8 cellular contexts compared by ENCODE assay signal in the genomic region with DNA sequence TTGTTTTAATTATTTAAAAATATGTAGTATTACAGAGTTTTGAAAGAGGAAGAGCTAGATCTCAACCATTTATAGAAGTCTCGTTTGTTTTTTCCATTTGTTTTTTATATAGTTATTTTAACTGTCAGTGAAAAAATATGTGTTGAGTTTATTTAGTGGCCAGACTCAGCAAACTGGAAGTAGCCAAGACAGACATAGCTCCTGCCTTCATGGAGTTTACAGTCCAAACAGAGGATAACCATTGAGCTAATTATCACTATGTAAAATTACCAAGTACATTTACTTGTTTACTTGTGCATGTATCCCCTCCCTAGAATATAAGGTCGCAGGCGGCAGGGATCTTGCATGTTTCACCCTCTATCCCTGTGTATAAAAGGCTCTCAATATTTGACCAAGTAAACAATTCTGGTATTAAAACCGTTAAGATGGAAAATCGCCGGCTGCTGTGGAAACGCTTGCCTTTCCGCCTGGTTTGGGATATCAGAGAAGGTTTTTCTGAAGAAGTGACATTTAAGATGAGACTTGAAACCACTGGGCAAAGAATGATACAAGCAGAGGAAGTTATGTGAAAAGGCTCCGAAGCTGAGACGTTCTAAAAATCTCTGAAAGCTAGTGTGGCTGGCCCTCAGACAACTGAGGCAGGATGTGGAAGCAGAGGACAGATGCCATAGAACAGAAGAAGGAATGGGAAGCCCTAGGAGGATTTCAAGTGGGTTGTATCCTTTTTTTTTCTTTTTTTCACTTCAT. TPM values are rescaled to one million over a fixed set of nuclear protein-coding genes. Genes with fewer than 3 reads are reported as not detected.
DNase-seq lines count a peak whose midpoint lies in the region; FAIRE-seq and TF ChIP-seq lines count a peak whose summit lies in the region.

No MANE protein-coding gene starts in this region.

- no peak for TF ChIP-seq POLR2A in H54 (IDR thresholded peaks at IDR 0.05; ENCODE audit: low read depth, low read length)

- no peak for FAIRE-seq in frontal cortex (lab: Jason Lieb, UNC)
- FAIRE-seq in H54 (lab: Jason Lieb, UNC), result no peak

- H4K20me1 ChIP-seq in osteoblast (ENCODE audit: insufficient read depth, low read length), result peaks cover 25% of the 10 kb centered on the region

- H3K4me2 ChIP-seq in osteoblast (ENCODE audit: insufficient read depth, low read length), result peak overlapping the region; percentile 90

- in situ Hi-C loops in GM13976 (cut with MboI; ENCODE audit: low sequenced_read_pairs, unreplicated experiment), result no loop called here

- H3K4me3 ChIP-seq in effector memory CD4-positive, alpha-beta T cell (ENCODE audit: insufficient read depth, low read depth, low read length, poor library complexity, severe bottlenecking), result peak overlapping the region; percentile 94
- peak overlapping the region; percentile 84 for H3K4me3 ChIP-seq in osteoblast (ENCODE audit: insufficient read depth, low read length)

- H3K4me1 ChIP-seq in effector memory CD4-positive, alpha-beta T cell (ENCODE audit: control insufficient read depth, insufficient read depth, low read length, poor library complexity, severe bottlenecking), result peaks cover 14% of the 10 kb centered on the region
- H3K4me1 ChIP-seq in osteoblast (ENCODE audit: insufficient read depth, low read length), result peaks cover 24% of the 10 kb centered on the region

- peaks cover 42% of the 10 kb centered on the region for H3K79me2 ChIP-seq in osteoblast (ENCODE audit: insufficient read depth, low read length)

- H3K9me3 ChIP-seq in effector memory CD4-positive, alpha-beta T cell (ENCODE audit: control insufficient read depth, low read length), result no peaks in the 10 kb centered on the region
- H3K9me3 ChIP-seq in osteoblast (ENCODE audit: low read depth, low read length), result no peaks in the 10 kb centered on the region

- peak; percentile 21 to 44 for DNase-seq in NCI-H526 (lab: John Stamatoyannopoulos, UW)
- no peak for DNase-seq in effector memory CD4-positive, alpha-beta T cell
- DNase-seq in osteoblast (ENCODE audit: insufficient read length, low spot score, missing footprints), result no peak
- DNase-seq in GM13976 (ENCODE audit: low spot score), result no peak
- no peak for DNase-seq in frontal cortex (ENCODE audit: low spot score in 2 of 2)
- no peak for DNase-seq in H54 (ENCODE audit: insufficient read length, low spot score)
- no peak for DNase-seq in NCI-H1105 treated with DMSO at 0.1 percent for 48 hours (lab: John Stamatoyannopoulos, UW)

- TF ChIP-seq CTCF in C4-2B (conservative IDR thresholded peaks at IDR 0.05) (no peak), osteoblast (IDR thresholded peaks at IDR 0.05; ENCODE audit: extremely low read depth, low read depth, low read length) (no peak), GM13976 (IDR thresholded peaks at IDR 0.05; ENCODE audit: borderline replicate concordance, control extremely low read depth, extremely low read depth, insufficient read depth, missing control alignments) (no peak)

- H3K27me3 ChIP-seq in effector memory CD4-positive, alpha-beta T cell (replicated peaks; ENCODE audit: control insufficient read depth, insufficient read depth, low read length, poor library complexity, severe bottlenecking), result no peaks in the 10 kb centered on the region
- no peaks in the 10 kb centered on the region for H3K27me3 ChIP-seq in osteoblast (ENCODE audit: insufficient read depth, low read length)

- H3K36me3 ChIP-seq in effector memory CD4-positive, alpha-beta T cell (ENCODE audit: control insufficient read depth, insufficient read depth, low read length), result no peaks in the 10 kb centered on the region
- no peaks in the 10 kb centered on the region for H3K36me3 ChIP-seq in osteoblast (ENCODE audit: insufficient read depth, low read length)

- H2AFZ ChIP-seq in osteoblast (ENCODE audit: low read length), result peak overlapping the region; percentile 2

- H3K27ac ChIP-seq in C4-2B (peak overlapping the region; percentile 96; the same call in 1 of the 2 replicates), osteoblast (ENCODE audit: low read depth, low read length) (peak overlapping the region; percentile 99)
- H3K27ac ChIP-seq in effector memory CD4-positive, alpha-beta T cell (ENCODE audit: insufficient read depth, low read length, poor library complexity, severe bottlenecking), result peak overlapping the region; percentile 99

RNA-seq across cellular contexts. Expression of a gene that starts 1.3 kb away (rescaled TPM):
- 229 and 243 TPM in 2 replicates for total RNA-seq in osteoblast
- 460 TPM for total RNA-seq in frontal cortex

Comparison
In these comparisons a context has a peak if more than half of its experiments do, and no peak if none do; other contexts are left out.
1. DNase-seq: peak in NCI-H526 (2 of 2); none in effector memory CD4-positive, alpha-beta T cell (0 of 3), osteoblast (single experiment), GM13976 (single experiment), frontal cortex (0 of 2), H54 (single experiment) and NCI-H1105 treated with DMSO at 0.1 percent for 48 hours (single experiment).
2. Peak in every context shown above with its lines, with median percentiles within 50 percentile points of each other: H3K27ac ChIP-seq.